1 cellular context compared by ENCODE assay signal in the genomic region with DNA sequence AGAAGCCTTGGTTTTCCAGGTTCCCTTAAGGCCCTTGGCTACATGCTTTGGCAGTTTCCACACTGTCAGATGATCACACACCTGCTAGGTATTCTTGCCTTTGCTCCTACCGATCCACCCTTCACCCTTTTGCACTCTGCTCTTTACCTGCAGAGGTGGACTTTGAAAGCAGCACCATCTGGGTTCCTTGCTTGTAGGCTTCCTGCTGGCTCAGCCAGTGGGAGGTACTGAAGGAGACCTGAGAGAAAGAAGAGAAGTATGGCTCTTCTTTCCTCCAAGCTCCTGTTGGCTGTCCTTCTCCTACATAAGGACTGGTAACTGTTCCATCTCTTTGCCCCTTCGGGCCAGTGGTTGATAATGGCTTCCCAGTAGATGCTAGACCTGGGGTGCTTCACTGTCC.
TF ChIP-seq lines count a peak whose summit lies in the region.

No MANE protein-coding gene starts in this region.

TF ChIP-seq in K562, 482 proteins besides CTCF, POLR2A, EP300 and RAD21:
- TF ChIP-seq E4F1 (CRISPR knock-in tag; IDR thresholded peaks at IDR 0.05; ENCODE audit: borderline replicate concordance): no peak
- no peak for TF ChIP-seq POU5F1 (IDR thresholded peaks at IDR 0.05; ENCODE audit: borderline replicate concordance, low read depth, low read length, partially characterized antibody)
- no peak for TF ChIP-seq ZNF551 (CRISPR knock-in tag; IDR thresholded peaks at IDR 0.05)
- no peak for TF ChIP-seq ZNF668 (CRISPR knock-in tag; IDR thresholded peaks at IDR 0.05)
- no peak for TF ChIP-seq CBX2 (IDR thresholded peaks at IDR 0.05; ENCODE audit: insufficient read depth, low read length, poor library complexity, severe bottlenecking)
- TF ChIP-seq ZKSCAN8 (CRISPR knock-in tag; IDR thresholded peaks at IDR 0.05): no peak
- TF ChIP-seq, protein P1, sequence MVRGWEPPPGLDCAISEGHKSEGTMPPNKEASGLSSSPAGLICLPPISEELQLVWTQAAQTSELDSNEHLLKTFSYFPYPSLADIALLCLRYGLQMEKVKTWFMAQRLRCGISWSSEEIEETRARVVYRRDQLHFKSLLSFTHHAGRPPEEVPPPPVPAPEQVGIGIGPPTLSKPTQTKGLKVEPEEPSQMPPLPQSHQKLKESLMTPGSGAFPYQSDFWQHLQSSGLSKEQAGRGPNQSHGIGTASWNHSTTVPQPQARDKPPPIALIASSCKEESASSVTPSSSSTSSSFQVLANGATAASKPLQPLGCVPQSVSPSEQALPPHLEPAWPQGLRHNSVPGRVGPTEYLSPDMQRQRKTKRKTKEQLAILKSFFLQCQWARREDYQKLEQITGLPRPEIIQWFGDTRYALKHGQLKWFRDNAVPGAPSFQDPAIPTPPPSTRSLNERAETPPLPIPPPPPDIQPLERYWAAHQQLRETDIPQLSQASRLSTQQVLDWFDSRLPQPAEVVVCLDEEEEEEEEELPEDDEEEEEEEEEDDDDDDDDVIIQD (CRISPR knock-in tag; IDR thresholded peaks at IDR 0.05): no peak
- no peak for TF ChIP-seq ZNF143 (CRISPR knock-in tag; IDR thresholded peaks at IDR 0.05)
- no peak for TF ChIP-seq TSC22D4 (tag; IDR thresholded peaks at IDR 0.05)
- TF ChIP-seq DMBX1 (CRISPR knock-in tag; IDR thresholded peaks at IDR 0.05; ENCODE audit: borderline replicate concordance): no peak
- TF ChIP-seq DACH1 (IDR thresholded peaks at IDR 0.05; ENCODE audit: partially characterized antibody): no peak
- TF ChIP-seq ATF1 (CRISPR knock-in tag; IDR thresholded peaks at IDR 0.05): no peak
- TF ChIP-seq ATF1 (tag; IDR thresholded peaks at IDR 0.05): no peak
- TF ChIP-seq ZNF655 (CRISPR knock-in tag; IDR thresholded peaks at IDR 0.05): no peak
- no peak for TF ChIP-seq CREBBP (IDR thresholded peaks at IDR 0.05; ENCODE audit: low read depth, low read length)
- TF ChIP-seq FOXM1 (IDR thresholded peaks at IDR 0.05; ENCODE audit: low read depth): no peak
- TF ChIP-seq FOXM1 (CRISPR knock-in tag; IDR thresholded peaks at IDR 0.05; ENCODE audit: low read depth): no peak
